8 cellular contexts compared by ENCODE assay signal in the genomic region with DNA sequence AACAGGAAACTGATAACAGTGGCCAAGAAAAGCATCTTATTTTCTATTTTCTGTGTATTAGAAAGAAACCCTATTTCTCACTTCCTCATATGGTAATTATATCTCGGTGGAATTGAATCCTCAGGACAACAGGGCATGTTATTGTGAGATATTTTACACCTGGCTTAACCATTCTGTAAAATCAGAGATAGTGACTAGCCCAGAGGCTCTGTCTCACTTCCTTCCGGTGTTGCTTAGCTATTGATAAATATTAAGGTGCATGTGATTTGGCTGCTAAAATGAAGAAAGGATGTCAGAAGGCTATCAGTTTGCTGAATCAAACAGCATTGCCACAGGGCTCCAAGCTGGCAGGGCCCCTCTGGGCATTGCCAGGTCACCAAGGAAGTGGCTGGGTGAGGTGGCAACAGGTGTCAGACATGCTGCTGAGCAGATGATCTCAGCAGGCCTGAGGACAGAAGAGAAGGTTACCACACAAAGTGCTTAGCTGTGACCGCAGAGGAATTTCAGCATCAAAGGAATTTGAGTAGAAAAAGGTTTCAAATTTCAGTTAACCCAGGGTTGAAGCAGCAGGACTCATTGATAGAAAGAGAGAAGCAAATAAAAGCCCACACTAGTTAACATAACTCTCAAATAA.
DNase-seq lines count a peak whose midpoint lies in the region; ATAC-seq, FAIRE-seq and TF ChIP-seq lines count a peak whose summit lies in the region.

No MANE protein-coding gene starts in this region.

- H3K9ac ChIP-seq in astrocyte (ENCODE audit: low read length), result peak overlapping the region; percentile 11

- no peaks in the 10 kb centered on the region for H3K79me2 ChIP-seq in astrocyte (ENCODE audit: insufficient read depth, low read length)

- no peak for TF ChIP-seq EP300 in ovary (IDR thresholded peaks at IDR 0.05)

- no peaks in the 10 kb centered on the region for H3K9me3 Mint-ChIP-seq in astrocyte (ENCODE audit: unreplicated experiment)

- H3K27ac Mint-ChIP-seq in astrocyte (ENCODE audit: unreplicated experiment), result peak overlapping the region; percentile 71

- H3K27ac ChIP-seq in astrocyte (ENCODE audit: low read depth, low read length) (peak overlapping the region; percentile 44), ovary (no peak overlapping the region)

- no peak overlapping the region for H2AFZ ChIP-seq in astrocyte (ENCODE audit: low read depth, low read length)

- no peak overlapping the region for H3K4me3 Mint-ChIP-seq in astrocyte (ENCODE audit: unreplicated experiment)

- H3K4me3 ChIP-seq in astrocyte (ENCODE audit: insufficient read depth, low read depth, low read length) (no peak overlapping the region), ovary (no peak overlapping the region)

- no peaks in the 10 kb centered on the region for H4K20me1 ChIP-seq in astrocyte (ENCODE audit: insufficient read depth, low read length)

- peak; percentile 27 for DNase-seq in NCI-H748 (lab: John Stamatoyannopoulos, UW; ENCODE audit: unreplicated experiment)
- no peak for DNase-seq in NCI-H748 treated with DMSO at 0.1 percent for 48 hours (lab: John Stamatoyannopoulos, UW)
- peak; percentile 39 for DNase-seq in HT-29 (ENCODE audit: low spot score)
- peak; percentile 76 for DNase-seq in astrocyte (ENCODE audit: low read depth)
- DNase-seq in myocyte (ENCODE audit: low read depth), result peak; percentile 84
- DNase-seq in ovary, result no peak
- no peak for DNase-seq in NCI-H446 treated with DMSO at 0.1 percent for 48 hours (lab: John Stamatoyannopoulos, UW)

- H3K4me1 ChIP-seq in astrocyte (ENCODE audit: insufficient read depth, low read length) (peaks cover 17% of the 10 kb centered on the region), ovary (ENCODE audit: insufficient read depth) (no peaks in the 10 kb centered on the region)

- FAIRE-seq in astrocyte (lab: Jason Lieb, UNC), result no peak

- WGBS in ovary, 3 donors, result 8 to 15% (median 11%) methylated on average over 3 of the region's 3 CpGs

- no peaks in the 10 kb centered on the region for H3K27me3 ChIP-seq in astrocyte (ENCODE audit: insufficient read depth, low read length)
- H3K27me3 ChIP-seq in ovary, result no peaks in the 10 kb centered on the region

- intact Hi-C loops in ovary (cut with DNase I), result no loop called here

- ATAC-seq in GM21619 (IDR thresholded peaks at IDR 0.05; ENCODE audit: unreplicated experiment), result peak; percentile 96

- H3K36me3 Mint-ChIP-seq in astrocyte (ENCODE audit: low read depth, unreplicated experiment), result no peaks in the 10 kb centered on the region

- peaks cover 5% of the 10 kb centered on the region for H3K27me3 Mint-ChIP-seq in astrocyte (ENCODE audit: low read depth, unreplicated experiment)

- H3K4me1 Mint-ChIP-seq in astrocyte (ENCODE audit: low read depth, unreplicated experiment), result peaks cover 15% of the 10 kb centered on the region

- H3K4me2 ChIP-seq in astrocyte (ENCODE audit: low read length), result peak overlapping the region; percentile 55

- H3K36me3 ChIP-seq in astrocyte (ENCODE audit: insufficient read depth, low read length) (no peaks in the 10 kb centered on the region), ovary (no peaks in the 10 kb centered on the region)

- H3K9me3 ChIP-seq in astrocyte (ENCODE audit: insufficient read depth, low read depth, low read length), result no peaks in the 10 kb centered on the region
- H3K9me3 ChIP-seq in ovary, result no peaks in the 10 kb centered on the region

- TF ChIP-seq POLR2A in ovary (IDR thresholded peaks at IDR 0.05), result no peak

- no peak for TF ChIP-seq CTCF in astrocyte (IDR thresholded peaks at IDR 0.05; ENCODE audit: insufficient read depth, low read depth, low read length)
- TF ChIP-seq CTCF in ovary (IDR thresholded peaks at IDR 0.05), result no peak

Comparison
In these comparisons a context has a peak if more than half of its experiments do, and no peak if none do; other contexts are left out.
1. DNase-seq: peak in NCI-H748 (single experiment), HT-29 (single experiment), astrocyte (single experiment) and myocyte (single experiment); none in NCI-H748 treated with DMSO at 0.1 percent for 48 hours (single experiment), ovary (0 of 5) and NCI-H446 treated with DMSO at 0.1 percent for 48 hours (single experiment).